ENCODE assay signal across 11 cellular contexts in the genomic region with DNA sequence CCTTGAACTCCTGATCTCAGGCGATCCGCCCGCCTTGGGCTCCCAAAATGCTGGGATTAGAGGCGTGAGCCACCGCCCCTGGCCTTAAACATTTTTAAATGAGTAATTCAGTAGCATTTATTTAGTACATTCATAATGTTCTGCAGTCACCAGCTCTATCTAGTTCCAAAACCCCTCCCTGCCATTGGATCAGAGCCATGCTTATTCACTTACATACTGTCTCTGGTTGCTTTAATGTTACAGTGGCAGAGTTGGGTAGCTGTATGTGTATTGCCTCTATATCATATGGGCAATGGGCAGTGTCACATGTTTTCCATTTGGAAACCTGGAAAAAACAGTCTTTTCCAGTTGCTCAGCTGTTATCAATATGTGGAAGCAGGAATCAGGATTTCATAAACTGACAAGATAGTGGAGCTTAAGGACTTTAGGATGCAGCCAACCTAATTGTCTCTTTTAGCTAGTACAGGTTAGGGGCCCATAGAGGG. TPM values are rescaled to one million over a fixed set of nuclear protein-coding genes. Genes with fewer than 3 reads are reported as not detected.
DNase-seq lines count a peak whose midpoint lies in the region; ATAC-seq and TF ChIP-seq lines count a peak whose summit lies in the region.
"Had no signal": no experiment of that assay in that cellular context is flagged by ENCODE, and none has a peak within 500 bp of the region (broad histone marks: within the 10 kb centered on the region; RNA-seq: fewer than 3 reads in every experiment).

No MANE protein-coding gene starts in this region.

- WGBS in mesodermal cell (ENCODE audit: insufficient coverage in 2 of 2), 2 experiments = 100% methylated on average over 3 of the region's 5 CpGs; no CpG with 5 or more reads in 1 of the 2 experiments

- no peak for TF ChIP-seq CTCF in MM.1S (IDR thresholded peaks at IDR 0.05; ENCODE audit: low read length)

- peak; percentile 4 for DNase-seq in AG08396 (ENCODE audit: low spot score)
- DNase-seq in MG63 = peak; percentile 84
- DNase-seq in epithelial cell of prostate (ENCODE audit: low read depth, low spot score) = no peak
- DNase-seq in Ammon's horn (ENCODE audit: low spot score) = no peak
- DNase-seq in MM.1S = no peak
- no peak for DNase-seq in substantia nigra (lab: John Stamatoyannopoulos, UW)
- DNase-seq: activated CD8-positive, alpha-beta T cell treated with anti-CD3 and anti-CD28 coated beads, Interleukin-2, amount 10 ng/mL, durations not matched to agents 7 days and 5 days; activated naive CD4-positive, alpha-beta T cell treated with anti-CD3 and anti-CD28 coated beads, Interleukin-2, amount 10 ng/mL, durations not matched to agents 7 days and 5 days; CD4-positive, CD25-positive, alpha-beta regulatory T cell had no signal

- H3K4me3 ChIP-seq in MG63 (no peak overlapping the region), mesodermal cell (ENCODE audit: extremely low read depth, insufficient read depth, low read length, poor library complexity, severe bottlenecking) (no peak overlapping the region), MM.1S (ENCODE audit: low read length) (no peak overlapping the region)

- peaks cover 8% of the 10 kb centered on the region for H3K4me1 ChIP-seq in mesodermal cell (ENCODE audit: control insufficient read depth, insufficient read depth, low read length, poor library complexity, severe bottlenecking)
- peaks cover 7% of the 10 kb centered on the region; the same call in 1 of the 2 replicates for H3K4me1 ChIP-seq in MM.1S (ENCODE audit: low read length)

- H3K27me3 ChIP-seq in MG63 (no peaks in the 10 kb centered on the region), MM.1S (replicated peaks; ENCODE audit: insufficient read depth, low read length) (no peaks in the 10 kb centered on the region)

- H3K9ac ChIP-seq in MM.1S (ENCODE audit: low read length) = no peak overlapping the region

- H4K20me1 ChIP-seq in MM.1S (ENCODE audit: insufficient read depth, low read length) = no peaks in the 10 kb centered on the region

- peak overlapping the region; percentile 59 for H3K27ac ChIP-seq in epithelial cell of prostate
- H3K27ac ChIP-seq in mesodermal cell (ENCODE audit: low read depth, low read length, severe bottlenecking) = peak overlapping the region; percentile 83
- no peak overlapping the region for H3K27ac ChIP-seq in MM.1S (ENCODE audit: low read length)
- H3K27ac ChIP-seq in substantia nigra (ENCODE audit: low read depth, low read length, poor library complexity, severe bottlenecking) = no peak overlapping the region

- H3K4me2 ChIP-seq in MM.1S (ENCODE audit: low read depth, low read length) = no peak overlapping the region

- peaks cover 12% of the 10 kb centered on the region for H3F3A ChIP-seq in MM.1S (ENCODE audit: insufficient read depth, low read length)

- no peaks in the 10 kb centered on the region for H3K79me2 ChIP-seq in MM.1S (ENCODE audit: low read length)

- ATAC-seq in HG02938 (IDR thresholded peaks at IDR 0.05; ENCODE audit: unreplicated experiment) = no peak
- ATAC-seq: activated CD8-positive, alpha-beta T cell treated with anti-CD3 and anti-CD28 coated beads, Interleukin-2, amount 10 ng/mL, durations not matched to agents 7 days and 5 days had no signal

- no peak overlapping the region for H2AFZ ChIP-seq in MM.1S (ENCODE audit: low read length)

- H3K36me3 ChIP-seq in MG63 (peaks cover 32% of the 10 kb centered on the region), mesodermal cell (ENCODE audit: control insufficient read depth, insufficient read depth, low read length) (peaks cover 34% of the 10 kb centered on the region), MM.1S (replicated peaks; ENCODE audit: insufficient read depth, low read length) (no peaks in the 10 kb centered on the region)

- H3K9me3 ChIP-seq in MG63 (no peaks in the 10 kb centered on the region), mesodermal cell (ENCODE audit: control insufficient read depth, low read length) (no peaks in the 10 kb centered on the region), MM.1S (replicated peaks; ENCODE audit: insufficient read depth, low read length) (no peaks in the 10 kb centered on the region)

- no peaks in the 10 kb centered on the region for H3K9me2 ChIP-seq in MM.1S (replicated peaks; ENCODE audit: insufficient read depth, low read length)

RNA-seq across cellular contexts. Expression of gene COA4, which starts 10.5 kb away (rescaled TPM):
- total RNA-seq in MG63 (2014; rRNA removed; shearing (Covaris generic); ENCODE audit: low replicate concordance) = 72.3 and 74.8 TPM in 2 replicates
- polyA plus RNA-seq in mesodermal cell (2013, experiment 1 of 2) = 46.8 TPM
- 49.5 TPM for polyA plus RNA-seq in mesodermal cell (2013, experiment 2 of 2)

RNA-seq across cellular contexts. Expression of gene PAAF1, which starts 10.7 kb away (rescaled TPM):
- total RNA-seq in MG63 (2014; rRNA removed; shearing (Covaris generic); ENCODE audit: low replicate concordance) = 9.8 and 12.1 TPM in 2 replicates
- polyA plus RNA-seq in mesodermal cell (2013, experiment 1 of 2) = 24.6 TPM
- 26.3 TPM for polyA plus RNA-seq in mesodermal cell (2013, experiment 2 of 2)

Comparison
In these comparisons a context has a peak if more than half of its experiments do, and no peak if none do; other contexts are left out.
1. DNase-seq: peak in AG08396 (single experiment) and MG63 (single experiment); none in epithelial cell of prostate (single experiment), Ammon's horn (single experiment), MM.1S (single experiment) and substantia nigra (0 of 49).
2. H3K27ac ChIP-seq: peak in epithelial cell of prostate (single experiment) and mesodermal cell (single experiment); none in MM.1S (single experiment) and substantia nigra (single experiment).